23 cellular contexts compared by ENCODE assay signal in genomic region chr1:226117330-226117729, GRCh38.
"Had no signal": no experiment of that assay in that cellular context is flagged by ENCODE, and none has a peak within 500 bp of the region (broad histone marks: within the 10 kb centered on the region; RNA-seq: fewer than 3 reads in every experiment).

No MANE protein-coding gene starts in this region.

- H3K4me1 ChIP-seq: colonic mucosa had no signal

- H3K4me3 Mint-ChIP-seq: dendritic cell treated with granulocyte-macrophage colony-stimulating factor and Interleukin-4, amounts not matched to agents 40 ng/mL and 50 ng/mL, for 4 days; effector memory CD8-positive, alpha-beta T cell; endodermal cell; mesothelial cell of epicardium had no signal

- H3K9me3 Mint-ChIP-seq: dendritic cell treated with granulocyte-macrophage colony-stimulating factor and Interleukin-4, amounts not matched to agents 40 ng/mL and 50 ng/mL, for 4 days; effector memory CD8-positive, alpha-beta T cell; mesothelial cell of epicardium had no signal

- H3K36me3 ChIP-seq: colonic mucosa, esophagus squamous epithelium, gastrocnemius medialis, heart right ventricle, left lung, lower lobe of right lung had no signal

- H3K9me3 ChIP-seq: colonic mucosa, esophagus squamous epithelium, gastrocnemius medialis, heart right ventricle, left lung, lower lobe of right lung had no signal

- H3K4me3 ChIP-seq: colonic mucosa, esophagus squamous epithelium, gastrocnemius medialis, heart right ventricle, left lung, lower lobe of right lung had no signal

- ATAC-seq: effector memory CD8-positive, alpha-beta T cell; esophagus mucosa; gastrocnemius medialis; heart right ventricle; left cardiac atrium; left lung; left ventricle myocardium superior; lower lobe of right lung had no signal

- H3K27me3 ChIP-seq: colonic mucosa, esophagus squamous epithelium, gastrocnemius medialis had no signal

- H3K27me3 Mint-ChIP-seq: effector memory CD8-positive, alpha-beta T cell had no signal

- H3K27ac Mint-ChIP-seq: dendritic cell treated with granulocyte-macrophage colony-stimulating factor and Interleukin-4, amounts not matched to agents 40 ng/mL and 50 ng/mL, for 4 days; endodermal cell; mesothelial cell of epicardium had no signal

- H3K36me3 Mint-ChIP-seq: mesothelial cell of epicardium had no signal

- H3K27ac ChIP-seq: colonic mucosa, epithelial cell of prostate, esophagus squamous epithelium, gastrocnemius medialis, heart right ventricle, left lung, lower lobe of right lung had no signal

- DNase-seq: colonic mucosa; cortex of kidney; effector CD8-positive, alpha-beta T cell; effector memory CD8-positive, alpha-beta T cell; endodermal cell; erythroblast; esophagus squamous epithelium; foreskin fibroblast; foreskin melanocyte; gastrocnemius medialis; glutamatergic neuron; head of caudate nucleus; heart right ventricle; hippocampal formation; left cardiac atrium; left lung; left ventricle myocardium superior; lower lobe of right lung; mesenchymal stem cell had no signal
